In the genomic region with DNA sequence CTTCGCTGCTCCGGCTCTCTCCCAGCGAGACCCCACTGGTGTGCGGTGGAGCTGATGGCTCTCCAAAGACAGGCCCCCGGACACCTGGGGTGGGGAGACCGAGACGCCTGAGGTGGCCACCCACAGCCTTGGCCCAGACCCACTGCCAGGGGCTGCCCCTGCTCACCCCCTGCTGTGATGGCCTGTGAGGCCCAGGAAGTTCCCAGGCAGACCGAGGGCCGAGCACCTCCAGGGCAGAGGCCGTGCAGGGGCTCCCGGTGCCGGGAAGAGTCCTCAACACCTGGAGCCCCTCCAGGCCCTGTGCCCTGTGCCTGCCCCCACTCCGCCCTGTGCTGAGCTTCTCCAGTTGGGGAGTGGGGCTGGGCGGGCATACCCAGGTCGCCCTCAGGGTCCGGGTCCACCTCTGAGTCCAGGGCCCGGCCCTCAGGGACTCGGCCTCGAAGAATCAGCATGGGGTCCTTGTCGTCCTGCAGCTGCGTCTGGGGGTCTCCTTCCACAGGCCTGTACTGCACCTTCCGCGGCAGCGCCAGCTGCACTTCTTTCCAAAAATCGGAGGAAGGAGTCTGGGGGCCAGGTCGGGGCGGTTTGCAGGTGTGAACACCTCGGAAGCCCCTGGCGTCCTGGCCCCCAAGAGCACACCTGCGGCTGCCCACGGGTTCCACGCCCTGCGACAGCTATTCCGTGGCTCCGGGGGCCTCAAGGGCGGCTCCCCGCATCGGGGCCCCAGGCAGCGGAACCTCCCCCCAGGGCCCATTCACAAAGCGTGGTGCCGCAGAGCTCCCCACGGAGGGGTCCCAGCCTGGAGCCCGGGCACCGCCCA, we compare ENCODE assay signal across 9 cellular contexts. TPM values are rescaled to one million over a fixed set of nuclear protein-coding genes. Genes with fewer than 3 reads are reported as not detected.
DNase-seq lines count a peak whose midpoint lies in the region; ATAC-seq and TF ChIP-seq lines count a peak whose summit lies in the region.
"Had no signal": no experiment of that assay in that cellular context is flagged by ENCODE, and none has a peak within 500 bp of the region (broad histone marks: within the 10 kb centered on the region; RNA-seq: fewer than 3 reads in every experiment).

No MANE protein-coding gene starts in this region.

- H3K27me3 ChIP-seq in DOHH2 (ENCODE audit: control insufficient read depth, low read length) (no peaks in the 10 kb centered on the region), left ventricle myocardium inferior (ENCODE audit: low read depth) (no peaks in the 10 kb centered on the region), sigmoid colon (peaks cover 0 to 8% (median 7%) of the 10 kb centered on the region in 3 donors)

- no peak for TF ChIP-seq CTCF in DOHH2 (IDR thresholded peaks at IDR 0.05; ENCODE audit: low read depth, low read length, poor library complexity, severe bottlenecking)
- TF ChIP-seq CTCF in left ventricle myocardium inferior (IDR thresholded peaks at IDR 0.05; ENCODE audit: borderline replicate concordance) = no peak
- no peak for TF ChIP-seq CTCF in sigmoid colon (IDR thresholded peaks at IDR 0.05)

- no peak for TF ChIP-seq EP300 in sigmoid colon (IDR thresholded peaks at IDR 0.05)

- H3K4me1 ChIP-seq in DOHH2 (ENCODE audit: control insufficient read depth, low read length) = peaks cover 12% of the 10 kb centered on the region
- peaks cover 24% of the 10 kb centered on the region for H3K4me1 ChIP-seq in left ventricle myocardium inferior
- H3K4me1 ChIP-seq in sigmoid colon = peaks cover 0 to 20% (median 19%) of the 10 kb centered on the region in 4 donors

- H3K79me2 ChIP-seq in DOHH2 (ENCODE audit: control insufficient read depth, low read length) = no peaks in the 10 kb centered on the region

- ATAC-seq in HG03039 (IDR thresholded peaks at IDR 0.05; ENCODE audit: unreplicated experiment) = no peak
- no peak for ATAC-seq in HG03432 (IDR thresholded peaks at IDR 0.05; ENCODE audit: unreplicated experiment)

- H4K20me1 ChIP-seq in DOHH2 (ENCODE audit: control insufficient read depth, insufficient read depth, low read depth, low read length) = no peaks in the 10 kb centered on the region

- no peaks in the 10 kb centered on the region for H3F3A ChIP-seq in DOHH2 (ENCODE audit: control insufficient read depth, insufficient read depth)

- 58 to 74% methylated on average over 44 of the region's 44 CpGs for WGBS in sigmoid colon, 2 donors

- intact Hi-C loops in left ventricle myocardium inferior (cut with micrococcal nuclease) (no loop called here), sigmoid colon (cut with DNase I) (loop anchor here (1.0 to 5.0 kb wide), 3 partner anchors 42 to 199 kb away; partner anchors contain the start of genes BET1L and RIC8A)

- no peak for TF ChIP-seq POLR2A in sigmoid colon (IDR thresholded peaks at IDR 0.05)

- H3K9me2 ChIP-seq in DOHH2 (replicated peaks; ENCODE audit: control insufficient read depth, low read length) = no peaks in the 10 kb centered on the region

- H3K9me3 ChIP-seq in DOHH2 (ENCODE audit: control insufficient read depth, insufficient read depth, low read length) (peaks cover 3% of the 10 kb centered on the region; the same call in 1 of the 2 replicates), SK-N-MC (ENCODE audit: low read depth, low read length) (no peaks in the 10 kb centered on the region), left ventricle myocardium inferior (replicated peaks) (no peaks in the 10 kb centered on the region), sigmoid colon (no peaks in the 10 kb centered on the region)

- H3K9ac ChIP-seq in SK-N-MC (ENCODE audit: insufficient read length) = no peak overlapping the region

- DNase-seq in SK-N-MC (ENCODE audit: low read depth, low spot score) (no peak), left ventricle myocardium inferior (no peak), sigmoid colon (peak; percentile 72), occipital lobe (lab: John Stamatoyannopoulos, UW) (no peak), GOT3 (lab: John Stamatoyannopoulos, UW) (no peak)
- DNase-seq: NCI-H2081 treated with DMSO at 0.1 percent for 48 hours had no signal

- peak overlapping the region; percentile 61 for H3K4me3 ChIP-seq in DOHH2 (ENCODE audit: low read length)
- peak overlapping the region; percentile 80 for H3K4me3 ChIP-seq in SK-N-MC
- H3K4me3 ChIP-seq in left ventricle myocardium inferior = peak overlapping the region; percentile 81
- peak overlapping the region; percentile 56 to 79 (median 62) for H3K4me3 ChIP-seq in sigmoid colon

- no peaks in the 10 kb centered on the region for H3K36me3 ChIP-seq in DOHH2 (ENCODE audit: control insufficient read depth, low read length)
- H3K36me3 ChIP-seq in SK-N-MC (ENCODE audit: insufficient read depth, low read length) = no peaks in the 10 kb centered on the region
- no peaks in the 10 kb centered on the region for H3K36me3 ChIP-seq in left ventricle myocardium inferior
- H3K36me3 ChIP-seq in sigmoid colon = no peaks in the 10 kb centered on the region

- H3K4me2 ChIP-seq in DOHH2 (ENCODE audit: low read length) = peak overlapping the region; percentile 65

- H3K27ac ChIP-seq in DOHH2 (ENCODE audit: low read depth, low read length) (no peak overlapping the region), SK-N-MC (no peak overlapping the region), left ventricle myocardium inferior (replicated peaks) (peak overlapping the region; percentile 88), sigmoid colon (peak overlapping the region; percentile 70 to 77 (median 74))

RNA-seq across cellular contexts. Expression of gene SIGIRR, which starts 8.6 kb away (rescaled TPM):
- total RNA-seq in left ventricle myocardium inferior (34.9 TPM), sigmoid colon (10 to 100 TPM; 51.0 to 70.9 (median 53.1) TPM), occipital lobe (14.8 TPM)
- 100 to 1,000 TPM in 1 of 3 donors, 10 to 100 TPM in 2; 46.8 to 122 (median 50.2) TPM for polyA plus RNA-seq in sigmoid colon

RNA-seq across cellular contexts. Expression of gene PKP3, which starts 12.2 kb away (rescaled TPM):
- total RNA-seq in left ventricle myocardium inferior = 0.52 TPM
- under 1 TPM in 2 of 4 donors, not detected in 2; 0.27 to 0.71 TPM for total RNA-seq in sigmoid colon
- 100 to 1,000 TPM in 1 of 3 donors, 10 to 100 TPM in 2; 57.1 to 140 (median 86.7) TPM for polyA plus RNA-seq in sigmoid colon
- total RNA-seq in occipital lobe = under 0.01 TPM

RNA-seq across cellular contexts. Expression of gene ANO9, which starts 35.6 kb away (rescaled TPM):
- 0.11 TPM for total RNA-seq in left ventricle myocardium inferior
- total RNA-seq in sigmoid colon = 1 to 10 TPM in 1 of 4 donors, under 1 TPM in 3; 0.14 to 2.5 (median 0.26) TPM
- polyA plus RNA-seq in sigmoid colon = 100 to 1,000 TPM in 1 of 3 donors, 1 to 10 TPM in 2; 4.2 to 123 (median 6.5) TPM
- total RNA-seq in occipital lobe = not detected

RNA-seq across cellular contexts. Expression of gene B4GALNT4, which starts 36.9 kb away (rescaled TPM):
- total RNA-seq in left ventricle myocardium inferior (1.5 TPM), sigmoid colon (1 to 10 TPM; 1.4 to 9.1 (median 2.7) TPM), occipital lobe (99.5 TPM)
- polyA plus RNA-seq in sigmoid colon = 1 to 10 TPM in 2 of 3 donors, not detected in 1; 7.6 to 7.8 TPM

RNA-seq across cellular contexts. Expression of gene PTDSS2, which starts 43.9 kb away (rescaled TPM):
- total RNA-seq in left ventricle myocardium inferior (30.2 TPM), sigmoid colon (10 to 100 TPM; 30.1 to 76.2 (median 44.6) TPM), occipital lobe (21.8 TPM)
- 10 to 100 TPM in 1 of 3 donors, 1 to 10 TPM in 2; 4.8 to 29.0 (median 6.5) TPM for polyA plus RNA-seq in sigmoid colon

Comparison
In these comparisons a context has a peak if more than half of its experiments do, and no peak if none do; other contexts are left out.
1. H3K27ac ChIP-seq: peak in left ventricle myocardium inferior (single experiment) and sigmoid colon (4 of 4); none in DOHH2 (single experiment) and SK-N-MC (single experiment).
2. Peak in every context shown above with its lines, with median percentiles within 50 percentile points of each other: H3K4me3 ChIP-seq.